Comparison of ENCODE assay signal across 8 cellular contexts in genomic region chr2:173210270-173211196, GRCh38.
DNase-seq lines count a peak whose midpoint lies in the region; ATAC-seq, FAIRE-seq and TF ChIP-seq lines count a peak whose summit lies in the region.

No MANE protein-coding gene starts in this region.

- no peak overlapping the region for H3K27ac ChIP-seq in KMS-11
- H3K27ac ChIP-seq in foreskin keratinocyte, result peak overlapping the region; percentile 78
- peak overlapping the region; percentile 56 for H3K27ac ChIP-seq in osteoblast (ENCODE audit: low read depth, low read length)

- ATAC-seq in GM18519 (IDR thresholded peaks at IDR 0.05; ENCODE audit: low FRiP score, unreplicated experiment) (peak; percentile 54), foreskin keratinocyte (peak; percentile 78)

- FAIRE-seq in urothelium cell line (lab: Jason Lieb, UNC), result peak; percentile 70

- TF ChIP-seq CTCF in KMS-11 (conservative IDR thresholded peaks at IDR 0.05; ENCODE audit: low read depth, low read length) (peak; percentile 81), foreskin keratinocyte (conservative IDR thresholded peaks at IDR 0.05) (peak; percentile 99), osteoblast (IDR thresholded peaks at IDR 0.05; ENCODE audit: extremely low read depth, low read depth, low read length) (peak; percentile 93)

- H3K4me1 ChIP-seq in KMS-11 (ENCODE audit: low read depth, poor library complexity, severe bottlenecking), result peaks cover 4% of the 10 kb centered on the region
- H3K4me1 ChIP-seq in foreskin keratinocyte, result peaks cover 10% of the 10 kb centered on the region
- peaks cover 2% of the 10 kb centered on the region for H3K4me1 ChIP-seq in osteoblast (ENCODE audit: insufficient read depth, low read length)

- H3K36me3 ChIP-seq in KMS-11 (ENCODE audit: insufficient read depth) (no peaks in the 10 kb centered on the region), osteoblast (ENCODE audit: insufficient read depth, low read length) (peaks cover 17% of the 10 kb centered on the region)

- no peak overlapping the region for H3K4me3 Mint-ChIP-seq in activated T-helper 2 cell treated with anti-CD3 and anti-CD28 coated beads, Interferon-gamma antibody, Interleukin-2, Interleukin-4, amounts not matched to agents 10 μg/mL and 5 μg/mL and 100 μg/mL, durations not matched to agents 14 hours and 24 hours and 36 hours (ENCODE audit: low read depth)

- H3K27ac Mint-ChIP-seq in activated T-helper 2 cell treated with anti-CD3 and anti-CD28 coated beads, Interferon-gamma antibody, Interleukin-2, Interleukin-4, amounts not matched to agents 10 μg/mL and 5 μg/mL and 100 μg/mL, durations not matched to agents 14 hours and 24 hours and 36 hours, result peak overlapping the region; percentile 38

- peak; percentile 90 for DNase-seq in AG08395 (ENCODE audit: low spot score)
- peak; percentile 91 for DNase-seq in OCI-M1 (lab: John Stamatoyannopoulos, UW)
- DNase-seq in activated T-helper 2 cell treated with anti-CD3 and anti-CD28 coated beads, Interferon-gamma antibody, Interleukin-2, Interleukin-4, amounts not matched to agents 10 μg/mL and 5 μg/mL and 100 μg/mL, durations not matched to agents 14 hours and 24 hours and 36 hours (ENCODE audit: low spot score), result peak; percentile 32
- peak; percentile 72 to 86 for DNase-seq in foreskin keratinocyte
- peak; percentile 89 for DNase-seq in osteoblast (ENCODE audit: insufficient read length, low spot score, missing footprints)
- peak; percentile 85 for DNase-seq in urothelium cell line (ENCODE audit: low spot score)

- peaks cover 6% of the 10 kb centered on the region for H3K36me3 Mint-ChIP-seq in activated T-helper 2 cell treated with anti-CD3 and anti-CD28 coated beads, Interferon-gamma antibody, Interleukin-2, Interleukin-4, amounts not matched to agents 10 μg/mL and 5 μg/mL and 100 μg/mL, durations not matched to agents 14 hours and 24 hours and 36 hours (ENCODE audit: low read depth)

- H3K4me3 ChIP-seq in KMS-11 (IDR thresholded peaks at IDR 0.05; ENCODE audit: insufficient read depth, low read depth, low read length), result no peak overlapping the region
- H3K4me3 ChIP-seq in osteoblast (ENCODE audit: insufficient read depth, low read length), result no peak overlapping the region

- no peaks in the 10 kb centered on the region for H3K9me3 ChIP-seq in osteoblast (ENCODE audit: low read depth, low read length)

- peaks cover 3% of the 10 kb centered on the region for H3K27me3 Mint-ChIP-seq in activated T-helper 2 cell treated with anti-CD3 and anti-CD28 coated beads, Interferon-gamma antibody, Interleukin-2, Interleukin-4, amounts not matched to agents 10 μg/mL and 5 μg/mL and 100 μg/mL, durations not matched to agents 14 hours and 24 hours and 36 hours (ENCODE audit: low read depth)

- H3K27me3 ChIP-seq in KMS-11 (ENCODE audit: insufficient read depth, low read depth) (no peaks in the 10 kb centered on the region), foreskin keratinocyte (no peaks in the 10 kb centered on the region), osteoblast (ENCODE audit: insufficient read depth, low read length) (no peaks in the 10 kb centered on the region)

- H4K20me1 ChIP-seq in KMS-11 (ENCODE audit: insufficient read depth), result no peaks in the 10 kb centered on the region
- H4K20me1 ChIP-seq in osteoblast (ENCODE audit: insufficient read depth, low read length), result no peaks in the 10 kb centered on the region

- H3K9me3 Mint-ChIP-seq in activated T-helper 2 cell treated with anti-CD3 and anti-CD28 coated beads, Interferon-gamma antibody, Interleukin-2, Interleukin-4, amounts not matched to agents 10 μg/mL and 5 μg/mL and 100 μg/mL, durations not matched to agents 14 hours and 24 hours and 36 hours, result no peaks in the 10 kb centered on the region

- H3K79me2 ChIP-seq in KMS-11 (ENCODE audit: insufficient read depth, low read depth) (no peaks in the 10 kb centered on the region), osteoblast (ENCODE audit: insufficient read depth, low read length) (no peaks in the 10 kb centered on the region)

- H3K4me1 Mint-ChIP-seq in activated T-helper 2 cell treated with anti-CD3 and anti-CD28 coated beads, Interferon-gamma antibody, Interleukin-2, Interleukin-4, amounts not matched to agents 10 μg/mL and 5 μg/mL and 100 μg/mL, durations not matched to agents 14 hours and 24 hours and 36 hours (ENCODE audit: low read depth), result peaks cover 7% of the 10 kb centered on the region

- H3K9ac ChIP-seq in KMS-11, result no peak overlapping the region

- H2AFZ ChIP-seq in KMS-11 (ENCODE audit: low read depth) (no peak overlapping the region), osteoblast (ENCODE audit: low read length) (no peak overlapping the region)

- intact Hi-C loops in activated T-helper 2 cell treated with anti-CD3 and anti-CD28 coated beads, Interferon-gamma antibody, Interleukin-2, Interleukin-4, amounts not matched to agents 10 μg/mL and 5 μg/mL and 100 μg/mL, durations not matched to agents 14 hours and 24 hours and 36 hours (cut with micrococcal nuclease), result loop anchor here (1.0 to 10.0 kb wide), 5 partner anchors 56 to 406 kb away; no protein-coding TSS in a partner anchor

- H3K4me2 ChIP-seq in KMS-11, result no peak overlapping the region
- no peak overlapping the region for H3K4me2 ChIP-seq in osteoblast (ENCODE audit: insufficient read depth, low read length)

Comparison
In these comparisons a context has a peak if more than half of its experiments do, and no peak if none do; other contexts are left out.
1. DNase-seq: peak in every context shown above with its lines; median percentile 91 in OCI-M1; 90 in AG08395; 89 in osteoblast; 85 in urothelium cell line; 79 in foreskin keratinocyte; 32 in activated T-helper 2 cell treated with anti-CD3 and anti-CD28 coated beads, Interferon-gamma antibody, Interleukin-2, Interleukin-4, amounts not matched to agents 10 μg/mL and 5 μg/mL and 100 μg/mL, durations not matched to agents 14 hours and 24 hours and 36 hours.